9 cellular contexts compared by ENCODE assay signal in the genomic region with DNA sequence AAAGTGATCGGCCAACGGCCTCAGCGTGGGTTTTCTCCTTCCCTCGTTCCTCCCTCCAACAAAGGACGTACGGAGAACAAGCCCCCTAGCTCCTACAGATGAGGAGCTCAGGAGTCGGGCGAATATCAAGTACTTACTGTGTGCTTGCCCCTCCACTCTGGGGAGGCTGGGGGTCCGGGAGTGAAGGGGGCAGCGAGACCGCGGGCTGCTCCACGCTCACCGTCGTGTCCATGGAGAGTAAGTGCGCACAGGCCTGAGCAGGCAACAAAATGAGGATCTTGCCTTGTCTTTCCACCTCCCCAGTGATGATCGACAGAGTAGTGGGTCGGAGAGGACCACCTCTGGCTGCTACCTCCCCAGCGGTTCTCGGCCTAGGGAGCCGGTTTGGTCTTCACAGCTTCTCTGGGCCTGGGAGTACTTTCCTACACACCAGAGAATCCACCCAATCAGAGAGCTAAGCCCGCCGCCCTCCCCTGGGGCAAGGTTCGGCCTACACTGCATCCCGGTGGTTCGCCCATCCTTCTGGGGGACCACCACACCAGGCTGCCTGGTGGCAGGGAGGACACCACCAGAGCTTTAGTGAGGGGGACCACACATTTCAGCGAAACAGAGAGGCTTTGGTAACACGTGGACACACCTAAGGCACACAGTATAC. TPM values are rescaled to one million over a fixed set of nuclear protein-coding genes. Genes with fewer than 3 reads are reported as not detected.
A peak's percentile ranks its signal among the peaks of the same experiment; 100 is the strongest.
DNase-seq lines count a peak whose midpoint lies in the region; ATAC-seq and TF ChIP-seq lines count a peak whose summit lies in the region.
"Had no signal": no experiment of that assay in that cellular context is flagged by ENCODE, and none has a peak within 500 bp of the region (broad histone marks: within the 10 kb centered on the region; RNA-seq: fewer than 3 reads in every experiment).

No MANE protein-coding gene starts in this region.

- no peak overlapping the region for H3K4me2 ChIP-seq in neuronal stem cell (ENCODE audit: insufficient read depth, low read length, poor library complexity, severe bottlenecking)

- H2BK12ac ChIP-seq in neuronal stem cell (ENCODE audit: low read length), result peak overlapping the region; percentile 46

- H3K27me3 ChIP-seq in NT2/D1 (ENCODE audit: insufficient read depth, insufficient read length), result peaks cover 26% of the 10 kb centered on the region
- H3K27me3 ChIP-seq in esophagus (ENCODE audit: control insufficient read depth in 1 of 2, insufficient read depth in 2 of 2, low read length in 2 of 2), result no peaks in the 10 kb centered on the region
- H3K27me3 ChIP-seq in neuronal stem cell (ENCODE audit: control insufficient read depth in 3 of 3, insufficient read depth in 3 of 3, low read depth in 1 of 3, low read length in 3 of 3), result peaks cover 3 to 11% (median 3%) of the 10 kb centered on the region in 3 experiments

- peak overlapping the region; percentile 99 for H4K8ac ChIP-seq in neuronal stem cell (ENCODE audit: low read depth, low read length)

- ATAC-seq in HG03097 (IDR thresholded peaks at IDR 0.05; ENCODE audit: low FRiP score, unreplicated experiment), result no peak

- H2BK5ac ChIP-seq in neuronal stem cell (ENCODE audit: low read length), result no peak overlapping the region

- DNase-seq in AG10803 (ENCODE audit: low read depth) (no peak), NT2/D1 (ENCODE audit: low read depth, low spot score) (no peak), neuronal stem cell (ENCODE audit: low spot score) (no peak), SHP77 treated with DMSO at 0.1 percent for 48 hours (lab: John Stamatoyannopoulos, UW) (no peak), RKO (ENCODE audit: low spot score) (no peak), activated gamma-delta T cell treated with Interleukin-2 at 50 U/mL for 16 hours (no peak)
- DNase-seq: NCI-H1694 had no signal

- H3K14ac ChIP-seq in neuronal stem cell (ENCODE audit: low read length), result no peak overlapping the region

- peak overlapping the region; percentile 72 for H3K18ac ChIP-seq in neuronal stem cell (ENCODE audit: low read length)

- 75 to 78% methylated on average over 26 to 28 of the region's 28 CpGs for WGBS in esophagus, 2 donors
- WGBS in neuronal stem cell (ENCODE audit: extremely low coverage in 2 of 2, insufficient read length in 2 of 2, insufficient replicate concordance in 1 of 2), 2 donors, result no CpG with 5 or more reads among the region's 28 CpGs

- H3K4ac ChIP-seq in neuronal stem cell (ENCODE audit: low read length), result peak overlapping the region; percentile 27

- no peak for TF ChIP-seq CTCF in AG10803 (conservative IDR thresholded peaks at IDR 0.05; ENCODE audit: low read length)

- H3K4me1 ChIP-seq in NT2/D1 (ENCODE audit: insufficient read depth, insufficient read length) (no peaks in the 10 kb centered on the region), esophagus (ENCODE audit: control insufficient read depth in 2 of 2, insufficient read depth in 2 of 2, low read length in 1 of 2) (no peaks in the 10 kb centered on the region), neuronal stem cell (ENCODE audit: control insufficient read depth in 2 of 2, insufficient read depth in 1 of 2, low read depth in 1 of 2, low read length in 2 of 2) (peaks cover 0 to 5% of the 10 kb centered on the region in 2 donors)

- H3K27ac ChIP-seq in esophagus (ENCODE audit: low read depth in 2 of 2, low read length in 1 of 2), result no peak overlapping the region
- no peak overlapping the region for H3K27ac ChIP-seq in neuronal stem cell (replicated peaks; ENCODE audit: low read length)

- peak overlapping the region; percentile 39 for H4K91ac ChIP-seq in neuronal stem cell (ENCODE audit: low read depth, low read length, poor library complexity)

- peak overlapping the region; percentile 99 for H2BK15ac ChIP-seq in neuronal stem cell (ENCODE audit: low read length)

- H3K36me3 ChIP-seq in NT2/D1 (ENCODE audit: insufficient read depth, insufficient read length, low read length) (no peaks in the 10 kb centered on the region), esophagus (ENCODE audit: control insufficient read depth in 2 of 2, insufficient read depth in 2 of 2, low read length in 1 of 2) (no peaks in the 10 kb centered on the region), neuronal stem cell (replicated peaks in 1 of 2; ENCODE audit: control insufficient read depth in 2 of 2, insufficient read depth in 2 of 2, low read length in 2 of 2) (no peaks in the 10 kb centered on the region)

- H3K4me3 ChIP-seq in AG10803 (ENCODE audit: low read length) (peak overlapping the region; percentile 73), NT2/D1 (ENCODE audit: insufficient read length, low read depth) (peak overlapping the region; percentile 66), esophagus (ENCODE audit: low read depth in 1 of 2, low read length in 2 of 2) (peak overlapping the region; percentile 68 to 76), neuronal stem cell (ENCODE audit: low read length in 2 of 2) (no peak overlapping the region)

- H3K9me3 ChIP-seq in NT2/D1 (ENCODE audit: insufficient read depth, low read length) (peaks cover 15% of the 10 kb centered on the region; the same call in 1 of the 2 replicates), esophagus (ENCODE audit: control insufficient read depth in 2 of 2, insufficient read depth in 1 of 2, low read depth in 1 of 2, low read length in 1 of 2) (no peaks in the 10 kb centered on the region), neuronal stem cell (replicated peaks in 1 of 2; ENCODE audit: control insufficient read depth in 2 of 2, insufficient read depth in 1 of 2, low read depth in 1 of 2, low read length in 2 of 2) (peaks cover 10 to 21% of the 10 kb centered on the region in 2 donors)

- peaks cover 3% of the 10 kb centered on the region for H3K79me1 ChIP-seq in neuronal stem cell (ENCODE audit: low read depth, low read length)

- H3K23ac ChIP-seq in neuronal stem cell (ENCODE audit: low read depth, low read length, poor library complexity), result no peak overlapping the region

- H2AK5ac ChIP-seq in neuronal stem cell (ENCODE audit: low read depth, low read length), result peak overlapping the region; percentile 72

- peak overlapping the region; percentile 80 for H2AFZ ChIP-seq in neuronal stem cell (ENCODE audit: low read length)

- H3K9ac ChIP-seq in NT2/D1 (ENCODE audit: insufficient read length, low read depth) (peak overlapping the region; percentile 88), neuronal stem cell (ENCODE audit: low read depth, low read length, poor library complexity) (no peak overlapping the region)

- H2BK120ac ChIP-seq in neuronal stem cell (ENCODE audit: low read depth, low read length), result peak overlapping the region; percentile 92

RNA-seq across cellular contexts. Expression of a gene that starts 0.6 kb away (rescaled TPM):
- 1 to 10 TPM; 1.6 to 2.0 TPM for polyA plus RNA-seq in esophagus
- polyA plus RNA-seq in neuronal stem cell (2013, experiment 1 of 2), result 3.2 TPM
- polyA plus RNA-seq in neuronal stem cell (2013, experiment 2 of 2), result 3.3 TPM

RNA-seq across cellular contexts. Expression of a gene that starts 47.5 kb away (rescaled TPM):
- 1 to 10 TPM; 3.8 TPM for polyA plus RNA-seq in esophagus
- 25.6 TPM for polyA plus RNA-seq in neuronal stem cell (2013, experiment 1 of 2)
- 25.9 TPM for polyA plus RNA-seq in neuronal stem cell (2013, experiment 2 of 2)

RNA-seq across cellular contexts. Expression of a gene that starts 47.9 kb away (rescaled TPM):
- 10 to 100 TPM in 1 of 2 donors, 1 to 10 TPM in 1; 7.0 to 13.9 TPM for polyA plus RNA-seq in esophagus
- polyA plus RNA-seq in neuronal stem cell (2013, experiment 1 of 2), result 28.8 TPM
- polyA plus RNA-seq in neuronal stem cell (2013, experiment 2 of 2), result 29.0 TPM

Comparison
In these comparisons a context has a peak if more than half of its experiments do, and no peak if none do; other contexts are left out.
1. H3K4me3 ChIP-seq: peak in AG10803 (single experiment), NT2/D1 (single experiment) and esophagus (2 of 2); none in neuronal stem cell (0 of 2).